Comparison of ENCODE assay signal across 8 cellular contexts in genomic region chr11:67606477-67607295, GRCh38.
DNase-seq lines count a peak whose midpoint lies in the region; ATAC-seq and TF ChIP-seq lines count a peak whose summit lies in the region.

TSS of gene NDUFV1 (plus strand) at chr11:67606936. CDS start at chr11:67607005, 69 bp downstream.

- H3K4me3 ChIP-seq in epithelial cell of esophagus (ENCODE audit: low read length) (peak within 1 kb of the TSS; percentile 97), mucosa of stomach (ENCODE audit: low read length) (peak within 1 kb of the TSS; percentile 83)

- peaks cover 9% of the 10 kb centered on the region for H3K36me3 ChIP-seq in mucosa of stomach (ENCODE audit: control insufficient read depth, insufficient read depth, low read length)

- peak; percentile 79 for ATAC-seq in GM21528 (IDR thresholded peaks at IDR 0.05; ENCODE audit: low FRiP score, unreplicated experiment)

- TF ChIP-seq CTCF in epithelial cell of esophagus (IDR thresholded peaks at IDR 0.05; ENCODE audit: insufficient read depth, low read depth, low read length, missing control alignments), result peak; percentile 50

- H3K9me3 ChIP-seq in mucosa of stomach (ENCODE audit: control insufficient read depth, low read length), result no peaks in the 10 kb centered on the region

- peak; percentile 7; the same call in 1 of the 2 replicates for TF ChIP-seq RAD21 in Ishikawa (IDR thresholded peaks at IDR 0.05; ENCODE audit: low read depth)

- DNase-seq in DMS153 (lab: John Stamatoyannopoulos, UW), result peak; percentile 89
- peak; percentile 78 for DNase-seq in OCI-M2 (lab: John Stamatoyannopoulos, UW; ENCODE audit: unreplicated experiment)
- DNase-seq in activated T-cell treated with anti-CD3 and anti-CD28 coated beads for 48 hours (ENCODE audit: low read depth), result peak; percentile 96
- peak; percentile 92 for DNase-seq in epithelial cell of esophagus (ENCODE audit: low read depth)
- peak; percentile 91 to 94 for DNase-seq in stimulated activated CD8-positive, alpha-beta memory T cell treated with anti-CD3 and anti-CD28 coated beads, Interleukin-7, amount 100 ng/mL, for 1 hour (ENCODE audit: low read depth in 2 of 2)

- TF ChIP-seq EP300 in Ishikawa (IDR thresholded peaks at IDR 0.05; ENCODE audit: borderline replicate concordance), result peak; percentile 27; the same call in 1 of the 2 replicates

- H3K9ac ChIP-seq in mucosa of stomach (ENCODE audit: low read length), result peak within 1 kb of the TSS; percentile 93

- H3K27me3 ChIP-seq in mucosa of stomach (ENCODE audit: control insufficient read depth, insufficient read depth, low read length), result no peaks in the 10 kb centered on the region

- peaks cover 15% of the 10 kb centered on the region for H3K4me1 ChIP-seq in mucosa of stomach (ENCODE audit: control insufficient read depth, insufficient read depth, low read length)

TF ChIP-seq in Ishikawa, 13 proteins besides CTCF, POLR2A, EP300 and RAD21:
- TF ChIP-seq ZBTB7A (IDR thresholded peaks at IDR 0.05; ENCODE audit: low read depth) (no peak), NFIC (IDR thresholded peaks at IDR 0.05) (no peak), CREB1 (IDR thresholded peaks at IDR 0.05; ENCODE audit: low read depth) (peak; percentile 96), TAF1 (IDR thresholded peaks at IDR 0.05; ENCODE audit: low read depth) (peak; percentile 72; the same call in 1 of the 2 replicates), MAX (IDR thresholded peaks at IDR 0.05) (peak; percentile 70), TEAD4 (IDR thresholded peaks at IDR 0.05) (no peak), USF1 (IDR thresholded peaks at IDR 0.05) (peak; percentile 54), CEBPB (IDR thresholded peaks at IDR 0.05) (no peak), REST (IDR thresholded peaks at IDR 0.05; ENCODE audit: low read depth) (no peak), EGR1 (IDR thresholded peaks at IDR 0.05) (no peak), YY1 (IDR thresholded peaks at IDR 0.05; ENCODE audit: low read depth) (no peak), FOXM1 (IDR thresholded peaks at IDR 0.05; ENCODE audit: borderline replicate concordance, low read depth) (no peak)
TF ChIP-seq in Ishikawa: peak in this region for 4.

Comparison
In these comparisons a context has a peak if more than half of its experiments do, and no peak if none do; other contexts are left out.
1. Peak in every context shown above with its lines: DNase-seq, ATAC-seq and H3K4me3 ChIP-seq.